ENCODE assay signal across 8 cellular contexts in the genomic region with DNA sequence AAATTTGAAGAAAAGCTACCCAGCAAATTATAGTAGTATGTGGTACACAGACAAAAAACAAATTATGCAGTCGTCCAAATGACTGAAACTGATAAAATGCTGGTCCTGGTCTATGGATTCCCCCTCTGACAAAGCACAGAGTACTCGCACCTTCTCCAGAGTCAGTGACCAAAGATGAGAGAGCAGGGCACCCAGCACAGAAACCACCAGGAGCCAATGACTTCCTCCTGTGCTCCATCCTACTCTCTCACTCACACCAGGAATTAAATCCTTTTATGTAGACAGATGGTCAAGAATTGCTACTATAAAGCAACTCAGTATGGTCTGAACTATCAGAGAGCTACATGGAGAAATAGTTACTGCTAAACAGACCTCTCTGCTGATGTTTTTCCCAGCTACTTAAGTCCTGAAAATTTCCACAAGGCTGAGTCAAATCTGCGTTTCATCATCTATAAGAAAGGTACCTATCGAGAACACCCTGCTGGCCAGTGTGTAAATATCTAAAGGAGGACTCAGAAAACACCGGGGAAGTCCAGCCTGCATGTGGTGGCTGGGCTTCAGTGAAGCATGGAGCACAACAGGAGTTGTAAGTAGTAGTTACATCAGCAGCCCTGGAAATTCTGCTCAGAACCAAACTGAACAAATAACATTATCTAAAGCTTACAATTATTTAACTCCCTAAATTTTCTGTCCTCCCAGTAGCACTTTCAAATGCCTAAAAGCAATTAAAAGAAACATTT.
A peak's percentile ranks its signal among the peaks of the same experiment; 100 is the strongest.
DNase-seq lines count a peak whose midpoint lies in the region; ATAC-seq and TF ChIP-seq lines count a peak whose summit lies in the region.
"Not testable (repeated sequence)": the region's sequence is repeated elsewhere in the genome, so short reads cannot be mapped to it uniquely, and the experiment has no call there.

No MANE protein-coding gene starts in this region.

- H3K36me3 ChIP-seq in mammary epithelial cell (ENCODE audit: insufficient read depth, low read length), result not testable (repeated sequence)

- not testable (repeated sequence) for H3K4me3 Mint-ChIP-seq in stimulated activated memory B cell treated with anti-CD40 and anti-IgM and Interleukin-4, amounts not matched to agents 10 μg/mL and 1 μg/mL and 100 μg/mL, for 72 hours

- not testable (repeated sequence) for H3K27me3 Mint-ChIP-seq in stimulated activated memory B cell treated with anti-CD40 and anti-IgM and Interleukin-4, amounts not matched to agents 10 μg/mL and 1 μg/mL and 100 μg/mL, for 72 hours

- H3K79me2 ChIP-seq in mammary epithelial cell (ENCODE audit: insufficient read depth, low read length), result not testable (repeated sequence)

- in situ Hi-C loops in mammary epithelial cell (cut with MboI; ENCODE audit: low sequenced_read_pairs in 2 of 2), result not testable (repeated sequence)

- not testable (repeated sequence) for H3K27me3 ChIP-seq in mammary epithelial cell (ENCODE audit: insufficient read depth, low read length)

- H3K9me3 ChIP-seq in mammary epithelial cell (replicated peaks; ENCODE audit: insufficient read depth, low read length), result not testable (repeated sequence)

- dilution Hi-C loops in mammary epithelial cell (cut with HindIII; ENCODE audit: low sequenced_read_pairs), result not testable (repeated sequence)

- WGBS in mammary epithelial cell (ENCODE audit: low coverage, missing lambda C conversion rate), result 87% methylated on average over 5 of the region's 5 CpGs

- CTCF ChIA-PET in mammary epithelial cell (lab: Charles Lee; ENCODE audit: low non-redundant PET), result not testable (repeated sequence)

- not testable (repeated sequence) for H3K4me2 ChIP-seq in mammary epithelial cell (ENCODE audit: insufficient read depth, low read depth, low read length)

- not testable (repeated sequence) for H3K9me3 Mint-ChIP-seq in stimulated activated memory B cell treated with anti-CD40 and anti-IgM and Interleukin-4, amounts not matched to agents 10 μg/mL and 1 μg/mL and 100 μg/mL, for 72 hours

- H3K27ac ChIP-seq in mammary epithelial cell (ENCODE audit: insufficient read depth, low read depth, low read length), result not testable (repeated sequence)

- TF ChIP-seq CTCF in mammary epithelial cell (conservative IDR thresholded peaks at IDR 0.05 in 1 of 2, IDR thresholded peaks at IDR 0.05 in 1 of 2; ENCODE audit: extremely low read depth in 1 of 2, insufficient read depth in 1 of 2, low read depth in 1 of 2, low read length in 2 of 2), result not testable (repeated sequence)

- not testable (repeated sequence) for H3K4me1 Mint-ChIP-seq in stimulated activated memory B cell treated with anti-CD40 and anti-IgM and Interleukin-4, amounts not matched to agents 10 μg/mL and 1 μg/mL and 100 μg/mL, for 72 hours

- not testable (repeated sequence) for H4K20me1 ChIP-seq in mammary epithelial cell (ENCODE audit: insufficient read depth, low read length)

- H3K4me3 ChIP-seq in mammary epithelial cell (replicated peaks in 1 of 3; ENCODE audit: insufficient read depth in 1 of 3, low read depth in 2 of 3, low read length in 3 of 3), result not testable (repeated sequence)

- H3K27ac Mint-ChIP-seq in stimulated activated memory B cell treated with anti-CD40 and anti-IgM and Interleukin-4, amounts not matched to agents 10 μg/mL and 1 μg/mL and 100 μg/mL, for 72 hours, result not testable (repeated sequence)

- DNase-seq in HK-2 (ENCODE audit: unreplicated experiment) (peak; percentile 39), mammary epithelial cell (peak; percentile 30)

- ATAC-seq in GM18499 (IDR thresholded peaks at IDR 0.05; ENCODE audit: insufficient read depth, unreplicated experiment) (peak; percentile 86), GM19328 (IDR thresholded peaks at IDR 0.05; ENCODE audit: unreplicated experiment) (peak; percentile 85), GM21529 (IDR thresholded peaks at IDR 0.05; ENCODE audit: unreplicated experiment) (peak; percentile 97), HG02840 (IDR thresholded peaks at IDR 0.05; ENCODE audit: low FRiP score, unreplicated experiment) (peak; percentile 81), HG03139 (IDR thresholded peaks at IDR 0.05; ENCODE audit: unreplicated experiment) (peak; percentile 66)
- ATAC-seq in stimulated activated memory B cell treated with anti-CD40 and anti-IgM and Interleukin-4, amounts not matched to agents 10 μg/mL and 1 μg/mL and 100 μg/mL, for 72 hours, result peak; percentile 95

- H3K36me3 Mint-ChIP-seq in stimulated activated memory B cell treated with anti-CD40 and anti-IgM and Interleukin-4, amounts not matched to agents 10 μg/mL and 1 μg/mL and 100 μg/mL, for 72 hours, result not testable (repeated sequence)

- intact Hi-C loops in mammary epithelial cell (cut with micrococcal nuclease), result not testable (repeated sequence)

- H3K9ac ChIP-seq in mammary epithelial cell (ENCODE audit: insufficient read depth, low read length), result not testable (repeated sequence)

- not testable (repeated sequence) for H2AFZ ChIP-seq in mammary epithelial cell (ENCODE audit: low read depth, low read length)

- H3K4me1 ChIP-seq in mammary epithelial cell (ENCODE audit: insufficient read depth, low read length), result not testable (repeated sequence)

- not testable (repeated sequence) for BruUV-seq in mammary epithelial cell (replicated peaks; lab: Mats Ljungman, UMichigan)
